12 cellular contexts compared by ENCODE assay signal in the genomic region with DNA sequence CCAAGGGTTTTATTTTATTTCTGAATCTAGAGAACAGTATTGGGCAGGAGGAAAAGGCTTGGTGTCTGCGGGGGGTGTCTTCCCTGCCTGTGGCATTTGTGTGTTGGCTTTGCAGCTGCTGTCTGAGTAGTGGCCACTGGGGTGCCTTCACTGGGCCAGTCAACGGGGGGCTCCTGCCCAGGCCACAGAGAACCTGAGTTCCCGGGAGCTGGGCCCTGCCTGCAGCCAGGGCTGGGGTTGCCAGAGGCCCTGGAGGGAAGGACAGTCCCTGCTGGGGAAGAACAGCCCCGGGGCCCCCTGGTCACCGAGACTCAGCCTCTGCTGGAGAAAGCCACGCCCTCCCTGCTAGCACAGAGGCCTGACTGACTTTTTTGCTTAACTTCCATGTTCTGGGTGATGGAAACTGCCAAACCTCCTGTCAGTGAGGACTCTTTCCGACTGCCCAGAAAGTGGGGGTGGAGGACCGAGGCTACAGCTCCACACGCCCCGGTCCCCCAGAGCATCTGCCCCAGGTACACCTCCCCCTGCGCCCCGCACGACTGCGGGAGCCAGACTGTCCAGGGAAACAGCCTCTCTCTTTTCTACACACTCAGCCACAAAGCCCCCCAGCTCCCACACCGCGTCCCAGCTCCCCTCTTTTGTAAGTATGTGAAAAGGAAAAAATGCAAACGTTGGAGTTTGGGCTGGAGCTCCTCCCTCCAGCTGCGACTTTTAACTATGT.
DNase-seq lines count a peak whose midpoint lies in the region; ATAC-seq and TF ChIP-seq lines count a peak whose summit lies in the region.
"Had no signal": no experiment of that assay in that cellular context is flagged by ENCODE, and none has a peak within 500 bp of the region (broad histone marks: within the 10 kb centered on the region; RNA-seq: fewer than 3 reads in every experiment).

No MANE protein-coding gene starts in this region.

- H3K9ac ChIP-seq in HCT116 (ENCODE audit: low read length): no peak overlapping the region

- in situ Hi-C loops in astrocyte of the cerebellum (cut with HindIII; ENCODE audit: low sequenced_read_pairs): loop anchor here (5.0 kb wide), 1 partner anchor 38 kb away; no protein-coding TSS in a partner anchor

- H3K4me1 ChIP-seq in A673 (ENCODE audit: insufficient read depth, low read length, poor library complexity, severe bottlenecking) (peaks cover 7% of the 10 kb centered on the region), HCT116 (ENCODE audit: control insufficient read depth in 1 of 2, insufficient read depth in 2 of 2, low read length in 2 of 2) (no peaks in the 10 kb centered on the region), lower lobe of right lung (peaks cover 11% of the 10 kb centered on the region)

- TF ChIP-seq CTCF in A673 (conservative IDR thresholded peaks at IDR 0.05; ENCODE audit: low read depth, low read length): no peak
- no peak for TF ChIP-seq CTCF in HCT116 (IDR thresholded peaks at IDR 0.05 in 2 of 3, conservative IDR thresholded peaks at IDR 0.05 in 1 of 3; ENCODE audit: borderline replicate concordance in 1 of 3, insufficient read depth in 1 of 3, low read depth in 2 of 3, low read length in 2 of 3)
- TF ChIP-seq CTCF in astrocyte of the cerebellum (IDR thresholded peaks at IDR 0.05; ENCODE audit: low read depth, low read length, missing control alignments): peak; percentile 10
- no peak for TF ChIP-seq CTCF in lower lobe of right lung (IDR thresholded peaks at IDR 0.05)

- no peak overlapping the region for H3K4me2 ChIP-seq in HCT116 (ENCODE audit: low read length)

- TSS peak; percentile 54 for BruUV-seq in A673 (replicated peaks; lab: Mats Ljungman, UMichigan)
- BruUV-seq in HCT116 (replicated peaks; lab: Mats Ljungman, UMichigan): TSS peak; percentile 29

- peaks cover 11% of the 10 kb centered on the region for H3K36me3 ChIP-seq in A673 (ENCODE audit: insufficient read depth, low read length, poor library complexity, severe bottlenecking)
- no peaks in the 10 kb centered on the region; a peak in 1 of 4 replicates for H3K36me3 ChIP-seq in HCT116 (ENCODE audit: control insufficient read depth in 1 of 2, insufficient read depth in 2 of 2, low read length in 2 of 2)
- peaks cover 64% of the 10 kb centered on the region for H3K36me3 ChIP-seq in lower lobe of right lung

- no peak overlapping the region for H2AFZ ChIP-seq in HCT116 (ENCODE audit: low read depth, low read length, poor library complexity, severe bottlenecking)

- no peaks in the 10 kb centered on the region for H3K79me2 ChIP-seq in HCT116 (ENCODE audit: insufficient read depth, low read length)

- TF ChIP-seq RAD21 in HCT116 (IDR thresholded peaks at IDR 0.05; ENCODE audit: low read depth): no peak

- no peak; the same call in 1 of the 2 replicates for ATAC-seq in HCT116
- no peak for ATAC-seq in lower lobe of right lung
- no peak for ATAC-seq in GM19035 (IDR thresholded peaks at IDR 0.05; ENCODE audit: unreplicated experiment)
- ATAC-seq: GM12878 had no signal

- DNase-seq in A673 (ENCODE audit: low spot score) (no peak), HCT116 (ENCODE audit: low read depth, low spot score) (no peak), astrocyte of the cerebellum (ENCODE audit: low read depth) (no peak), lower lobe of right lung (peak; percentile 37), DMS53 treated with DMSO at 0.1 percent for 48 hours (lab: John Stamatoyannopoulos, UW; ENCODE audit: unreplicated experiment) (no peak), kidney glomerular epithelial cell (lab: John Stamatoyannopoulos, UW) (no peak)
- DNase-seq in activated CD4-positive, CD25-positive, alpha-beta regulatory T cell (lab: John Stamatoyannopoulos, UW): no peak
- DNase-seq: activated naive CD4-positive, alpha-beta T cell; AML-193 had no signal

- POLR2A ChIA-PET in A673 (lab: Charles Lee; ENCODE audit: low non-redundant PET): no interaction called here
- POLR2A ChIA-PET in HCT116 (lab: Charles Lee): no interaction called here

- no peak overlapping the region for H3K27ac ChIP-seq in A673 (ENCODE audit: low read depth, low read length, poor library complexity, severe bottlenecking)
- H3K27ac ChIP-seq in HCT116 (ENCODE audit: low read depth, low read length): no peak overlapping the region
- H3K27ac ChIP-seq in lower lobe of right lung: no peak overlapping the region
- H3K27ac ChIP-seq: esophagus muscularis mucosa had no signal

- no peaks in the 10 kb centered on the region for H3K9me2 ChIP-seq in HCT116 (ENCODE audit: insufficient read depth)

- RAD21 ChIA-PET in HCT116 (lab: Charles Lee; ENCODE audit: low non-redundant PET in 1 of 2, low total read pairs in 2 of 2, uncharacterized antibody in 2 of 2, unreplicated experiment in 2 of 2): no interaction called here

- no peak for TF ChIP-seq POLR2A in HCT116 (IDR thresholded peaks at IDR 0.05; ENCODE audit: borderline replicate concordance, extremely low read depth, insufficient read depth, insufficient read length)

- H4K20me1 ChIP-seq in HCT116 (ENCODE audit: insufficient read depth): no peaks in the 10 kb centered on the region

- H3K9me3 ChIP-seq in A673 (ENCODE audit: low read depth, low read length, poor library complexity, severe bottlenecking): no peaks in the 10 kb centered on the region
- no peaks in the 10 kb centered on the region for H3K9me3 ChIP-seq in HCT116 (ENCODE audit: control insufficient read depth in 1 of 2, insufficient read depth in 1 of 2, low read depth in 1 of 2, low read length in 2 of 2)
- no peaks in the 10 kb centered on the region for H3K9me3 ChIP-seq in lower lobe of right lung
- H3K9me3 ChIP-seq: esophagus muscularis mucosa had no signal

- intact Hi-C loops in A673 (cut with micrococcal nuclease; ENCODE audit: unreplicated experiment) (no loop called here), HCT116 (cut with micrococcal nuclease) (no loop called here), lower lobe of right lung (cut with DNase I) (no loop called here)

- CTCF ChIA-PET in A673 (lab: Charles Lee): no interaction called here
- CTCF ChIA-PET in HCT116 (lab: Charles Lee): no interaction called here

- H3K27me3 ChIP-seq in A673 (replicated peaks; ENCODE audit: insufficient read depth, low read depth, low read length, poor library complexity) (no peaks in the 10 kb centered on the region), HCT116 (ENCODE audit: insufficient read depth, low read length) (no peaks in the 10 kb centered on the region), lower lobe of right lung (ENCODE audit: low read depth) (no peaks in the 10 kb centered on the region)
- H3K27me3 ChIP-seq: esophagus muscularis mucosa had no signal

- H3K4me3 ChIP-seq in A673 (ENCODE audit: low read depth, low read length, poor library complexity, severe bottlenecking) (no peak overlapping the region), HCT116 (replicated peaks in 1 of 2; ENCODE audit: low read depth in 1 of 2, low read length in 2 of 2) (no peak overlapping the region), astrocyte of the cerebellum (ENCODE audit: low read depth, low read length) (no peak overlapping the region), lower lobe of right lung (no peak overlapping the region)
- H3K4me3 ChIP-seq: esophagus muscularis mucosa, GM12878 had no signal

TF ChIP-seq in HCT116, 20 proteins besides CTCF, POLR2A, EP300 and RAD21:
- TF ChIP-seq FOSL1 (IDR thresholded peaks at IDR 0.05; ENCODE audit: low read depth) (no peak), ZNF274 (IDR thresholded peaks at IDR 0.05; ENCODE audit: low read depth, low read length) (no peak), SRF (IDR thresholded peaks at IDR 0.05; ENCODE audit: low read depth) (no peak), EZH2phosphoT487 (IDR thresholded peaks at IDR 0.05; ENCODE audit: borderline replicate concordance) (no peak), CBX3 (IDR thresholded peaks at IDR 0.05; ENCODE audit: low read depth) (no peak), ELF1 (IDR thresholded peaks at IDR 0.05; ENCODE audit: borderline replicate concordance, low read depth) (no peak), CEBPB (IDR thresholded peaks at IDR 0.05; ENCODE audit: low read depth) (no peak)
- TF ChIP-seq, protein P1, sequence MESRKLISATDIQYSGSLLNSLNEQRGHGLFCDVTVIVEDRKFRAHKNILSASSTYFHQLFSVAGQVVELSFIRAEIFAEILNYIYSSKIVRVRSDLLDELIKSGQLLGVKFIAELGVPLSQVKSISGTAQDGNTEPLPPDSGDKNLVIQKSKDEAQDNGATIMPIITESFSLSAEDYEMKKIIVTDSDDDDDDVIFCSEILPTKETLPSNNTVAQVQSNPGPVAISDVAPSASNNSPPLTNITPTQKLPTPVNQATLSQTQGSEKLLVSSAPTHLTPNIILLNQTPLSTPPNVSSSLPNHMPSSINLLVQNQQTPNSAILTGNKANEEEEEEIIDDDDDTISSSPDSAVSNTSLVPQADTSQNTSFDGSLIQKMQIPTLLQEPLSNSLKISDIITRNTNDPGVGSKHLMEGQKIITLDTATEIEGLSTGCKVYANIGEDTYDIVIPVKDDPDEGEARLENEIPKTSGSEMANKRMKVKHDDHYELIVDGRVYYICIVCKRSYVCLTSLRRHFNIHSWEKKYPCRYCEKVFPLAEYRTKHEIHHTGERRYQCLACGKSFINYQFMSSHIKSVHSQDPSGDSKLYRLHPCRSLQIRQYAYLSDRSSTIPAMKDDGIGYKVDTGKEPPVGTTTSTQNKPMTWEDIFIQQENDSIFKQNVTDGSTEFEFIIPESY (IDR thresholded peaks at IDR 0.05; ENCODE audit: extremely low read depth, insufficient replicate concordance, low read length): no peak
- TF ChIP-seq, protein P2, sequence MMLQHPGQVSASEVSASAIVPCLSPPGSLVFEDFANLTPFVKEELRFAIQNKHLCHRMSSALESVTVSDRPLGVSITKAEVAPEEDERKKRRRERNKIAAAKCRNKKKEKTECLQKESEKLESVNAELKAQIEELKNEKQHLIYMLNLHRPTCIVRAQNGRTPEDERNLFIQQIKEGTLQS (IDR thresholded peaks at IDR 0.05): no peak
TF ChIP-seq in HCT116: peak in this region for 0.
